8 cellular contexts compared by ENCODE assay signal in the genomic region with DNA sequence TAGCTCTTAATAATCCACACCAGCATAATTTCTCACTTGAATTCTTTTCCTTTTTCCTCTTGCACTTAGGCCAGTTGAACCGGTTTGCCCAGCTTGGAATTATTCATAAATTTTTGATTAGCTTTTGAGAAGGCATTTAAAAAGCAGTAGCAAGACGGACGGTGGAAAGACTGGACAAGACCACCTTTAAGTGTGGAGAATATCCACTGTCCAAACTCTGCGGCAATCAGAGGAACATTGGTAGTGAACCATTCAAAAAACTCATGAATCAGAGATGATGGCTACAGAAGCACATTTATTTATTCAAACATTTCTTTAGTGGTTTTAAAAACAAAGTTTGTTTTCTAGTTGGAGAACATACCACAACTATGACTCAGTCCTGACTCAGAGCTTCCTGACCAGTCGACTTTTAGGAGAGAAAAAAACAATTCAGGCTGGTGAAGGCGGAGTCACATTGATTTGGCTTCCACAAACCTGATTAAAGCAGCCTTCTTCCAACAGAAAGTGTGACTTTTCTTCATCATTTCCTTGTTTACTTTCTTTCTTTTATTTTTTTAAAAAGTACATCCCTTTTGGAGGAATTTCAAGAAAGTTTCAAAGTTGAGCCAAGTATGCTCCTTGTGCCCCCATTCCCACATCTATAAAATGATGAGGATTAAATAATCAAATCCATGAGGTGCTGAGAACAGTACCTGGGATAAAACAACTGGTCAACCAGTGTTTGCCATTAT.
DNase-seq lines count a peak whose midpoint lies in the region; ATAC-seq and TF ChIP-seq lines count a peak whose summit lies in the region.

No MANE protein-coding gene starts in this region.

- peak; percentile 16 for DNase-seq in activated effector memory CD4-positive, alpha-beta T cell treated with Interleukin-2 at 50 U/mL for 16 hours
- no peak for DNase-seq in activated effector memory CD4-positive, alpha-beta T cell treated with anti-CD3 and anti-CD28 coated beads, Interleukin-2, amount 50 U/mL, for 16 hours
- DNase-seq in SJSA1 (ENCODE audit: low read depth in 1 of 2, low spot score in 2 of 2) (peak; percentile 86 to 92), lower lobe of right lung (no peak), vagina (ENCODE audit: extremely low spot score in 2 of 2) (peak; percentile 77 to 85)

- intact Hi-C loops in dendritic cell treated with granulocyte-macrophage colony-stimulating factor and Interleukin-4, amounts not matched to agents 40 ng/mL and 50 ng/mL, for 4 days (cut with micrococcal nuclease): loop anchor here (2.0 to 10.0 kb wide), 3 partner anchors 18 to 132 kb away; partner anchors contain the start of gene ADSS2
- intact Hi-C loops in lower lobe of right lung (cut with DNase I) (no loop called here), vagina (cut with DNase I) (no loop called here)

- no peaks in the 10 kb centered on the region for H3K9me3 Mint-ChIP-seq in dendritic cell treated with granulocyte-macrophage colony-stimulating factor and Interleukin-4, amounts not matched to agents 40 ng/mL and 50 ng/mL, for 4 days

- peak overlapping the region; percentile 97 for H3K27ac Mint-ChIP-seq in dendritic cell treated with granulocyte-macrophage colony-stimulating factor and Interleukin-4, amounts not matched to agents 40 ng/mL and 50 ng/mL, for 4 days

- H3K27me3 Mint-ChIP-seq in dendritic cell treated with granulocyte-macrophage colony-stimulating factor and Interleukin-4, amounts not matched to agents 40 ng/mL and 50 ng/mL, for 4 days: no peaks in the 10 kb centered on the region

- H3K27me3 ChIP-seq in SJSA1 (replicated peaks) (no peaks in the 10 kb centered on the region), lower lobe of right lung (ENCODE audit: low read depth) (no peaks in the 10 kb centered on the region), vagina (no peaks in the 10 kb centered on the region)

- no peak overlapping the region for H3K4me3 ChIP-seq in SJSA1
- no peak overlapping the region for H3K4me3 ChIP-seq in lower lobe of right lung
- peak overlapping the region in 1 of 2 donors; percentile 24 for H3K4me3 ChIP-seq in vagina

- ATAC-seq in lower lobe of right lung (peak; percentile 88 to 91), HG03135 (IDR thresholded peaks at IDR 0.05; ENCODE audit: unreplicated experiment) (no peak), GM19397 (IDR thresholded peaks at IDR 0.05; ENCODE audit: unreplicated experiment) (no peak)

- peaks cover 46% of the 10 kb centered on the region for H3K4me1 ChIP-seq in SJSA1 (replicated peaks)
- peaks cover 32% of the 10 kb centered on the region for H3K4me1 ChIP-seq in lower lobe of right lung
- peaks cover 25% of the 10 kb centered on the region for H3K4me1 ChIP-seq in vagina

- H3K36me3 ChIP-seq in SJSA1: no peaks in the 10 kb centered on the region
- no peaks in the 10 kb centered on the region for H3K36me3 ChIP-seq in lower lobe of right lung
- H3K36me3 ChIP-seq in vagina: no peaks in the 10 kb centered on the region

- peak overlapping the region; percentile 20 for H3K4me3 Mint-ChIP-seq in dendritic cell treated with granulocyte-macrophage colony-stimulating factor and Interleukin-4, amounts not matched to agents 40 ng/mL and 50 ng/mL, for 4 days

- H3K9me3 ChIP-seq in SJSA1 (replicated peaks): no peaks in the 10 kb centered on the region
- H3K9me3 ChIP-seq in lower lobe of right lung: no peaks in the 10 kb centered on the region
- no peaks in the 10 kb centered on the region for H3K9me3 ChIP-seq in vagina

- H3K4me1 Mint-ChIP-seq in dendritic cell treated with granulocyte-macrophage colony-stimulating factor and Interleukin-4, amounts not matched to agents 40 ng/mL and 50 ng/mL, for 4 days (ENCODE audit: low read depth): peaks cover 57% of the 10 kb centered on the region

- H3K27ac ChIP-seq in SJSA1: peak overlapping the region; percentile 63
- H3K27ac ChIP-seq in lower lobe of right lung: peak overlapping the region; percentile 83
- peak overlapping the region; percentile 86 for H3K27ac ChIP-seq in vagina

- H3K36me3 Mint-ChIP-seq in dendritic cell treated with granulocyte-macrophage colony-stimulating factor and Interleukin-4, amounts not matched to agents 40 ng/mL and 50 ng/mL, for 4 days (ENCODE audit: low read depth): no peaks in the 10 kb centered on the region

- no peak for TF ChIP-seq POLR2A in vagina (IDR thresholded peaks at IDR 0.05)

- no peak for TF ChIP-seq CTCF in lower lobe of right lung (IDR thresholded peaks at IDR 0.05)
- TF ChIP-seq CTCF in vagina (IDR thresholded peaks at IDR 0.05): no peak

Comparison
In these comparisons a context has a peak if more than half of its experiments do, and no peak if none do; other contexts are left out.
1. DNase-seq: peak in activated effector memory CD4-positive, alpha-beta T cell treated with Interleukin-2 at 50 U/mL for 16 hours (single experiment), SJSA1 (2 of 2) and vagina (2 of 2); none in activated effector memory CD4-positive, alpha-beta T cell treated with anti-CD3 and anti-CD28 coated beads, Interleukin-2, amount 50 U/mL, for 16 hours (single experiment) and lower lobe of right lung (single experiment).
2. ATAC-seq: peak in lower lobe of right lung (2 of 2); none in HG03135 (single experiment) and GM19397 (single experiment).
3. Peak in every context shown above with its lines, with median percentiles within 50 percentile points of each other: H3K27ac ChIP-seq.